Comparison of ENCODE assay signal across 8 cellular contexts in genomic region chr6:89297695-89298351, GRCh38. TPM values are rescaled to one million over a fixed set of nuclear protein-coding genes. Genes with fewer than 3 reads are reported as not detected.
DNase-seq lines count a peak whose midpoint lies in the region; ATAC-seq, FAIRE-seq and TF ChIP-seq lines count a peak whose summit lies in the region.

No MANE protein-coding gene starts in this region.

- H3K9me3 Mint-ChIP-seq in activated CD4-positive, alpha-beta T cell treated with anti-CD3 and anti-CD28 coated beads, Interleukin-2, amount 10 ng/mL, durations not matched to agents 24 days and 14 days: no peaks in the 10 kb centered on the region

- H2BK5ac ChIP-seq in H1 (ENCODE audit: low read depth, low read length): no peak overlapping the region

- ATAC-seq in HG02571 (IDR thresholded peaks at IDR 0.05; ENCODE audit: unreplicated experiment) (peak; percentile 90), omental fat pad (ENCODE audit: low FRiP score) (peak; percentile 75)

- no peak for TF ChIP-seq RAD21 in H1 (IDR thresholded peaks at IDR 0.05 in 1 of 2, conservative IDR thresholded peaks at IDR 0.05 in 1 of 2; ENCODE audit: low read depth in 2 of 2, low read length in 2 of 2)

- no peak overlapping the region for H4K5ac ChIP-seq in H1 (ENCODE audit: insufficient read length, low read depth, low read length)

- H3K79me2 ChIP-seq in H1 (ENCODE audit: control insufficient read depth in 1 of 2, insufficient read depth in 2 of 2, low read length in 2 of 2) (no peaks in the 10 kb centered on the region), Karpas-422 (ENCODE audit: low read length) (no peaks in the 10 kb centered on the region)

- CTCF ChIA-PET in H1 (lab: Charles Lee; ENCODE audit: partially characterized antibody): interaction anchor here (0.6 to 4.0 kb wide), 10 partner anchors 9 to 321 kb away, joined by 3 to 65 read pairs (median 4); no protein-coding TSS in a partner anchor

- H3K36me3 ChIP-seq in H1 (ENCODE audit: control insufficient read depth in 2 of 4, insufficient read depth in 4 of 4, low read length in 3 of 4) (no peaks in the 10 kb centered on the region), Karpas-422 (ENCODE audit: insufficient read depth, low read length) (no peaks in the 10 kb centered on the region)

- H3K4me2 ChIP-seq in H1 (ENCODE audit: insufficient read depth in 1 of 2, low read depth in 2 of 2, low read length in 2 of 2) (no peak overlapping the region), Karpas-422 (ENCODE audit: low read depth, low read length, poor library complexity, severe bottlenecking) (no peak overlapping the region)

- TF ChIP-seq POLR2A in NB4 (IDR thresholded peaks at IDR 0.05; ENCODE audit: extremely low read depth, insufficient read length): no peak
- no peak for TF ChIP-seq POLR2A in H1 (IDR thresholded peaks at IDR 0.05; ENCODE audit: control extremely low read depth in 1 of 2, low read depth in 2 of 2, low read length in 2 of 2)

- 0 out of 7 replicates have a peak, but pooled peaks cover 0 to 2% (median 0%) of the 10 kb centered on the region in 4 experiments for H3K27me3 ChIP-seq in H1 (replicated peaks in 1 of 4; ENCODE audit: control insufficient read depth in 3 of 4, extremely low read depth in 1 of 4, insufficient read depth in 3 of 4, low read length in 3 of 4)
- no peaks in the 10 kb centered on the region for H3K27me3 ChIP-seq in Karpas-422 (ENCODE audit: low read length)

- H3K23me2 ChIP-seq in H1 (ENCODE audit: low read depth, low read length): no peaks in the 10 kb centered on the region

- no peak overlapping the region for H2AFZ ChIP-seq in H1 (ENCODE audit: low read length)
- no peak overlapping the region for H2AFZ ChIP-seq in Karpas-422 (ENCODE audit: low read length)

- intact Hi-C loops in activated CD4-positive, alpha-beta T cell treated with anti-CD3 and anti-CD28 coated beads, Interleukin-2, amount 10 ng/mL, durations not matched to agents 24 days and 14 days (cut with micrococcal nuclease): loop anchor here (1.0 to 2.0 kb wide), 4 partner anchors 54 to 340 kb away; partner anchors contain the start of genes LYRM2, PNRC1 and UBE2J1

- H3K4me3 ChIP-seq in NB4 (ENCODE audit: low read depth, low read length): peak overlapping the region; percentile 4
- H3K4me3 ChIP-seq in H1 (ENCODE audit: extremely low read depth in 1 of 4, insufficient read depth in 2 of 4, low read depth in 3 of 4, low read length in 4 of 4): no peak overlapping the region
- H3K4me3 ChIP-seq in Karpas-422 (ENCODE audit: low read length): no peak overlapping the region

- no peaks in the 10 kb centered on the region; a peak in 1 of 4 replicates for H3K9me3 ChIP-seq in H1 (ENCODE audit: insufficient read depth in 2 of 2, low read depth in 1 of 2, low read length in 1 of 2)
- H3K9me3 ChIP-seq in Karpas-422 (ENCODE audit: low read length): no peaks in the 10 kb centered on the region

- H2BK20ac ChIP-seq in H1 (ENCODE audit: low read length): no peak overlapping the region

- H3K9me2 ChIP-seq in Karpas-422 (replicated peaks; ENCODE audit: insufficient read depth, low read length): no peaks in the 10 kb centered on the region

- H3K4me1 Mint-ChIP-seq in activated CD4-positive, alpha-beta T cell treated with anti-CD3 and anti-CD28 coated beads, Interleukin-2, amount 10 ng/mL, durations not matched to agents 24 days and 14 days: peaks cover 22% of the 10 kb centered on the region

- no peak overlapping the region for H2BK15ac ChIP-seq in H1 (ENCODE audit: low read length)

- no peak overlapping the region for H2BK12ac ChIP-seq in H1 (ENCODE audit: low read depth, low read length)

- H3K23ac ChIP-seq in H1 (ENCODE audit: insufficient read length): no peak overlapping the region

- H3K9ac ChIP-seq in H1 (replicated peaks in 1 of 4; ENCODE audit: extremely low read depth in 1 of 4, low read depth in 3 of 4, low read length in 3 of 4) (no peak overlapping the region), Karpas-422 (ENCODE audit: low read length) (no peak overlapping the region)

- no peaks in the 10 kb centered on the region for H3K27me3 Mint-ChIP-seq in activated CD4-positive, alpha-beta T cell treated with anti-CD3 and anti-CD28 coated beads, Interleukin-2, amount 10 ng/mL, durations not matched to agents 24 days and 14 days

- H3K4me1 ChIP-seq in H1 (replicated peaks in 1 of 4; ENCODE audit: control insufficient read depth in 3 of 4, insufficient read depth in 4 of 4, low read length in 3 of 4): peaks cover 0 to 6% (median 0%) of the 10 kb centered on the region in 4 experiments; a peak in 3 of 7 replicates
- H3K4me1 ChIP-seq in Karpas-422 (ENCODE audit: low read length): no peaks in the 10 kb centered on the region

- H2BK120ac ChIP-seq in H1 (replicated peaks; ENCODE audit: low read depth, low read length): no peak overlapping the region

- H3K36me3 Mint-ChIP-seq in activated CD4-positive, alpha-beta T cell treated with anti-CD3 and anti-CD28 coated beads, Interleukin-2, amount 10 ng/mL, durations not matched to agents 24 days and 14 days (ENCODE audit: low read depth): no peaks in the 10 kb centered on the region

- in situ Hi-C loops in GM13977 (cut with MboI; ENCODE audit: low pct_unique_long_range_greater_than_20kb, low sequenced_read_pairs, unreplicated experiment): no loop called here

- H3K4ac ChIP-seq in H1 (replicated peaks; ENCODE audit: insufficient read length, low read depth, low read length): no peak overlapping the region

- peak overlapping the region; percentile 86 for H3K27ac Mint-ChIP-seq in activated CD4-positive, alpha-beta T cell treated with anti-CD3 and anti-CD28 coated beads, Interleukin-2, amount 10 ng/mL, durations not matched to agents 24 days and 14 days

- H4K8ac ChIP-seq in H1 (ENCODE audit: extremely low read depth, insufficient read depth, low read length): no peak overlapping the region

- TF ChIP-seq CTCF in GM13977 (IDR thresholded peaks at IDR 0.05; ENCODE audit: extremely low read depth, insufficient read depth, missing control alignments) (no peak), NB4 (IDR thresholded peaks at IDR 0.05; ENCODE audit: low read depth, low read length) (no peak), H1 (IDR thresholded peaks at IDR 0.05; ENCODE audit: control extremely low read depth in 1 of 3, insufficient read depth in 1 of 3, low read depth in 1 of 3, low read length in 3 of 3) (no peak), omental fat pad (IDR thresholded peaks at IDR 0.05) (no peak)

- peak overlapping the region; percentile 56 for H3K4me3 Mint-ChIP-seq in activated CD4-positive, alpha-beta T cell treated with anti-CD3 and anti-CD28 coated beads, Interleukin-2, amount 10 ng/mL, durations not matched to agents 24 days and 14 days

- H3K56ac ChIP-seq in H1 (replicated peaks; ENCODE audit: insufficient read length, low read depth, low read length): no peak overlapping the region

- no peak for TF ChIP-seq EP300 in H1 (IDR thresholded peaks at IDR 0.05; ENCODE audit: borderline replicate concordance in 1 of 2, low read depth in 2 of 2, low read length in 2 of 2)

- no peak for FAIRE-seq in H1 (lab: Jason Lieb, UNC)

- POLR2A ChIA-PET in H1 (lab: Charles Lee; ENCODE audit: partially characterized antibody): no interaction called here

- no peak overlapping the region for H4K91ac ChIP-seq in H1 (replicated peaks; ENCODE audit: insufficient read length, low read length)

- H3K27ac ChIP-seq in H1 (ENCODE audit: low read depth, low read length) (no peak overlapping the region), Karpas-422 (ENCODE audit: low read length) (no peak overlapping the region)

- H2AK5ac ChIP-seq in H1 (ENCODE audit: low read depth, low read length): no peak overlapping the region

- no peaks in the 10 kb centered on the region for H3K79me1 ChIP-seq in H1 (ENCODE audit: low read depth, low read length)

- DNase-seq in GM13977 (ENCODE audit: low spot score) (peak; percentile 80), NB4 (ENCODE audit: low read depth) (peak; percentile 93), H1 (ENCODE audit: low read depth in 1 of 2, low spot score in 2 of 2) (no peak), omental fat pad (ENCODE audit: low spot score) (peak; percentile 49), globus pallidus (ENCODE audit: low spot score) (no peak), Karpas-422 (no peak)
- peak; percentile 90 for DNase-seq in activated CD4-positive, alpha-beta T cell treated with anti-CD3 and anti-CD28 coated beads, Interleukin-2, amount 10 ng/mL, durations not matched to agents 24 days and 14 days

- H3K18ac ChIP-seq in H1 (ENCODE audit: extremely low read depth, low read length): no peak overlapping the region

- WGBS in H1 (ENCODE audit: extremely low coverage in 1 of 2, insufficient coverage in 1 of 2, insufficient read length in 1 of 2, insufficient replicate concordance in 2 of 2, low coverage in 1 of 2, low lambda C conversion rate in 2 of 2, missing lambda C conversion rate in 1 of 2), 2 experiments: 88% methylated on average over 12 of the region's 12 CpGs; no CpG with 5 or more reads in 1 of the 2 experiments

- H3K14ac ChIP-seq in H1 (ENCODE audit: insufficient read length): no peak overlapping the region

- H4K20me1 ChIP-seq in H1 (replicated peaks in 1 of 2; ENCODE audit: control insufficient read depth in 1 of 2, insufficient read depth in 2 of 2, low read length in 2 of 2) (no peaks in the 10 kb centered on the region), Karpas-422 (ENCODE audit: insufficient read depth, low read depth, low read length) (no peaks in the 10 kb centered on the region)

RNA-seq across cellular contexts. Expression of gene GABRR2, which starts 17.3 kb away (rescaled TPM):
- total RNA-seq in activated CD4-positive, alpha-beta T cell treated with anti-CD3 and anti-CD28 coated beads, Interleukin-2, amount 10 ng/mL, durations not matched to agents 24 days and 14 days: 0.19 and 1.0 TPM in 2 replicates
- not detected in 2 replicates for total RNA-seq in H1 (2021; fragmentation: NEBNext Ultra II Directional; extraction: Animal tissue kit (Norgen Biotek cat#: 25700))
- polyA plus RNA-seq in H1 (2011; rRNA removed): 0.09 TPM in 1 of 2 replicates, not detected in the other
- polyA plus RNA-seq in H1 (2011; cell fraction: cytosol; rRNA removed): not detected
- 0.14 TPM for polyA plus RNA-seq in H1 (2011; cell fraction: nucleus; rRNA removed)
- polyA plus RNA-seq in H1 (2012, experiment 1 of 2): not detected in 4 replicates
- not detected for polyA plus RNA-seq in H1 (2012, experiment 2 of 2)
- 0.04 TPM for polyA plus RNA-seq in H1 (2013, experiment 1 of 2)
- polyA plus RNA-seq in H1 (2013, experiment 2 of 2): not detected
- not detected in 2 replicates for polyA minus RNA-seq in H1 (2011; rRNA and poly(A)+ RNA removed)
- polyA minus RNA-seq in H1 (2011; cell fraction: cytosol; rRNA and poly(A)+ RNA removed): not detected
- polyA minus RNA-seq in H1 (2011; cell fraction: nucleus; rRNA and poly(A)+ RNA removed): 0.40 TPM
- 1 to 10 TPM in 3 of 4 donors, under 1 TPM in 1; 0.50 to 2.4 (median 1.3) TPM for total RNA-seq in omental fat pad
- 0.11 and 0.22 TPM in 2 replicates for total RNA-seq in Karpas-422 (2014; rRNA removed; shearing (Covaris generic); ENCODE audit: low replicate concordance)

RNA-seq across cellular contexts. Expression of gene UBE2J1, which starts 54.7 kb away (rescaled TPM):
- total RNA-seq in activated CD4-positive, alpha-beta T cell treated with anti-CD3 and anti-CD28 coated beads, Interleukin-2, amount 10 ng/mL, durations not matched to agents 24 days and 14 days: 31.6 and 33.5 TPM in 2 replicates
- 13.4 and 15.2 TPM in 2 replicates for total RNA-seq in H1 (2021; fragmentation: NEBNext Ultra II Directional; extraction: Animal tissue kit (Norgen Biotek cat#: 25700))
- 4.5 and 8.5 TPM in 2 replicates for polyA plus RNA-seq in H1 (2011; rRNA removed)
- 8.4 TPM for polyA plus RNA-seq in H1 (2011; cell fraction: cytosol; rRNA removed)
- 4.2 TPM for polyA plus RNA-seq in H1 (2011; cell fraction: nucleus; rRNA removed)
- polyA plus RNA-seq in H1 (2012, experiment 1 of 2): 6.2 to 7.9 TPM (median 7.8 TPM) in 4 replicates
- 2.9 TPM for polyA plus RNA-seq in H1 (2012, experiment 2 of 2)
- 13.5 TPM for polyA plus RNA-seq in H1 (2013, experiment 1 of 2)
- polyA plus RNA-seq in H1 (2013, experiment 2 of 2): 12.9 TPM
- 7.7 and 13.3 TPM in 2 replicates for polyA minus RNA-seq in H1 (2011; rRNA and poly(A)+ RNA removed)
- 4.8 TPM for polyA minus RNA-seq in H1 (2011; cell fraction: cytosol; rRNA and poly(A)+ RNA removed)
- 7.2 TPM for polyA minus RNA-seq in H1 (2011; cell fraction: nucleus; rRNA and poly(A)+ RNA removed)
- total RNA-seq in omental fat pad: 10 to 100 TPM; 32.3 to 62.2 (median 39.8) TPM
- total RNA-seq in Karpas-422 (2014; rRNA removed; shearing (Covaris generic); ENCODE audit: low replicate concordance): 30.4 and 48.0 TPM in 2 replicates

Comparison
In these comparisons a context has a peak if more than half of its experiments do, and no peak if none do; other contexts are left out.
1. DNase-seq: peak in GM13977 (single experiment), NB4 (single experiment), activated CD4-positive, alpha-beta T cell treated with anti-CD3 and anti-CD28 coated beads, Interleukin-2, amount 10 ng/mL, durations not matched to agents 24 days and 14 days (single experiment) and omental fat pad (single experiment); none in H1 (0 of 2), globus pallidus (single experiment) and Karpas-422 (single experiment).